In the genomic region with DNA sequence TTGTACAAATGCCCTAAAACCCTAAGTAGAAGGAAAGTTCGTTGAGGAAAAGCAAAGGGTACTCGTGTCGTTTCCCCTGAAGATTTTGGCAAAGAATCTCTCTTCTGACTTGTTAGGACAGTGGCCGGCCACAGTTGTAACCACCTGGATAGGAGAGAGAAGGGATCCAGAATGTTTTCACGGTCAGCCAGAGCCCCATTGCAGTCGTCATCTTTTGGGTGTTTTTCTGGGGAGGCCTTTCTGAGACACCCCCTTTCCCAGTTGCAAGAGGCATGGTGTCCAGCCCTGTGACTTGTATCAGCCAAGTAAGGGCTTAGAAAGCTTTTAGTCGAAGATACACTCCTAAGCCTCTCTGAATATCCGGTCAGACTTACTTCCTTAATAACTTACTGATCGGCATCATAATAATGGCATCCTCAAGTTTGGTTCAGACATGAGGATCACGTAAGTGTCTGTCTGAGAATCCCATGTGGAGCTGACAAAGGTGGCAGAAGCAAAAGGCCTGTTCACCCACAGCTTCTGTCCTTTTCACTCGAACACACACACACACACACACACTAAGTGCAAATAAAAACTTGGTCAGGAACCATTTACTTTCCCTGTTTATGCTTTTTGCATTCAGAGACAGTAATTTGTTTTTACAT, we compare ENCODE assay signal across 8 cellular contexts.
A peak's percentile ranks its signal among the peaks of the same experiment; 100 is the strongest.
DNase-seq lines count a peak whose midpoint lies in the region; ATAC-seq lines count a peak whose summit lies in the region.

No MANE protein-coding gene starts in this region.

- intact Hi-C loops in right cardiac atrium (cut with DNase I) = loop anchor here in 3 of 4 donors (5.0 to 10.0 kb wide), 4 partner anchors 351 to 654 kb away; no protein-coding TSS in a partner anchor
- intact Hi-C loops in posterior vena cava (cut with DNase I) = loop anchor here in 1 of 2 donors (5.0 kb wide), 1 partner anchor 654 kb away; no protein-coding TSS in a partner anchor

- DNase-seq in NCI-H524 (lab: John Stamatoyannopoulos, UW) (peak; percentile 20 to 47), NCI-H524 treated with DMSO at 0.1 percent for 48 hours (lab: John Stamatoyannopoulos, UW) (no peak), SK-N-DZ (ENCODE audit: low spot score) (peak; percentile 29), right cardiac atrium (no peak), posterior vena cava (ENCODE audit: low spot score) (no peak)
- no peak for DNase-seq in stimulated activated naive CD8-positive, alpha-beta T cell treated with anti-CD3 and anti-CD28 coated beads, Interleukin-15, amount 100 ng/mL, for 72 hours
- no peak for DNase-seq in stimulated activated CD4-positive, alpha-beta T cell treated with anti-CD3 and anti-CD28 coated beads, Interleukin-4, amount 100 ng/mL, for 24 hours
- no peak for DNase-seq in activated CD4-positive, alpha-beta T cell treated with anti-CD3 and anti-CD28 coated beads, Interleukin-2, amount 50 U/mL, for 48 hours

- H3K4me3 ChIP-seq in right cardiac atrium (ENCODE audit: low read length) = peak overlapping the region; percentile 96

- H3K4me1 ChIP-seq in right cardiac atrium (ENCODE audit: control insufficient read depth, insufficient read depth, low read length) = peaks cover 3% of the 10 kb centered on the region

- WGBS in right cardiac atrium = 36% methylated on average over 11 of the region's 11 CpGs

- no peaks in the 10 kb centered on the region for H3K9me3 Mint-ChIP-seq in stimulated activated naive CD8-positive, alpha-beta T cell treated with anti-CD3 and anti-CD28 coated beads, Interleukin-15, amount 100 ng/mL, for 72 hours

- H3K4me1 Mint-ChIP-seq in stimulated activated naive CD8-positive, alpha-beta T cell treated with anti-CD3 and anti-CD28 coated beads, Interleukin-15, amount 100 ng/mL, for 72 hours = peaks cover 11% of the 10 kb centered on the region

- H3K27ac Mint-ChIP-seq in stimulated activated naive CD8-positive, alpha-beta T cell treated with anti-CD3 and anti-CD28 coated beads, Interleukin-15, amount 100 ng/mL, for 72 hours = no peak overlapping the region

- no peak overlapping the region for H3K27ac ChIP-seq in right cardiac atrium (ENCODE audit: low read length)

- ATAC-seq in right cardiac atrium = no peak
- no peak for ATAC-seq in stimulated activated naive CD8-positive, alpha-beta T cell treated with anti-CD3 and anti-CD28 coated beads, Interleukin-15, amount 100 ng/mL, for 72 hours

- no peaks in the 10 kb centered on the region for H3K27me3 ChIP-seq in right cardiac atrium (ENCODE audit: control insufficient read depth, insufficient read depth)

- no peaks in the 10 kb centered on the region for H3K9me3 ChIP-seq in right cardiac atrium (ENCODE audit: control insufficient read depth, low read length)

- peaks cover 65% of the 10 kb centered on the region for H3K27me3 Mint-ChIP-seq in stimulated activated naive CD8-positive, alpha-beta T cell treated with anti-CD3 and anti-CD28 coated beads, Interleukin-15, amount 100 ng/mL, for 72 hours

- peak overlapping the region; percentile 85 to 88 for H3K4me3 Mint-ChIP-seq in stimulated activated naive CD8-positive, alpha-beta T cell treated with anti-CD3 and anti-CD28 coated beads, Interleukin-15, amount 100 ng/mL, for 72 hours

Comparison
In these comparisons a context has a peak if more than half of its experiments do, and no peak if none do; other contexts are left out.
1. DNase-seq: peak in NCI-H524 (2 of 2) and SK-N-DZ (single experiment); none in NCI-H524 treated with DMSO at 0.1 percent for 48 hours (single experiment), right cardiac atrium (0 of 3), stimulated activated naive CD8-positive, alpha-beta T cell treated with anti-CD3 and anti-CD28 coated beads, Interleukin-15, amount 100 ng/mL, for 72 hours (0 of 2), stimulated activated CD4-positive, alpha-beta T cell treated with anti-CD3 and anti-CD28 coated beads, Interleukin-4, amount 100 ng/mL, for 24 hours (single experiment), posterior vena cava (single experiment) and activated CD4-positive, alpha-beta T cell treated with anti-CD3 and anti-CD28 coated beads, Interleukin-2, amount 50 U/mL, for 48 hours (0 of 2).